Comparison of ENCODE assay signal across 24 cellular contexts in the genomic region with DNA sequence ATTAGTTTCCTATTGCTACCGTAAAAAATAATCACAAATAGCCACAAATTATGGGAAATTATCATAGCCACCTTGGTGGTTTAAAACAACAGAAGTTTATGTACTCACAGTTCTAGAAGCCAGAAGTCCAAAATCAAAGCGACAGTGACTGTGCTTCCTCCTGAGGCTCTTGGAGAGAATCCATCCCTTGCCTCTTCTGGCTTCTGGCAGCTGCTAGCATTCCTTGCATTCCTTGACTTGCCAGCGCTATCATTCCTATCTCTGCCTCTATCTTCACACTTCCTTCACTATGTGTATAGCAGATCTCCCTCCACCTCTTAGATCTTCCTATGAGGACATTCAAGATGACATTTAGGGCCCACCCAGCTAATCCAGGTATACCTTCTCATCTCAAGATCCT.
DNase-seq lines count a peak whose midpoint lies in the region; ATAC-seq and TF ChIP-seq lines count a peak whose summit lies in the region.
"Had no signal": no experiment of that assay in that cellular context is flagged by ENCODE, and none has a peak within 500 bp of the region (broad histone marks: within the 10 kb centered on the region; RNA-seq: fewer than 3 reads in every experiment).

No MANE protein-coding gene starts in this region.

- no peak overlapping the region for H3K4me3 ChIP-seq in astrocyte of the spinal cord (ENCODE audit: low read depth, low read length)
- no peak overlapping the region for H3K4me3 ChIP-seq in neural progenitor cell
- H3K4me3 ChIP-seq: coronary artery, GM12878, left lung, mucosa of descending colon, Peyer's patch, upper lobe of right lung had no signal

- H3K27ac ChIP-seq in neural progenitor cell, result no peak overlapping the region
- H3K27ac ChIP-seq in CD4-positive, alpha-beta T cell (ENCODE audit: low read depth, low read length), result no peak overlapping the region
- H3K27ac ChIP-seq: coronary artery, left lung, Peyer's patch, upper lobe of right lung had no signal

- no peak overlapping the region for H3K27ac Mint-ChIP-seq in neural progenitor cell
- H3K27ac Mint-ChIP-seq in CD4-positive, alpha-beta T cell, result no peak overlapping the region
- H3K27ac Mint-ChIP-seq: activated CD4-positive, alpha-beta T cell treated with anti-CD3 and anti-CD28 coated beads for 36 hours; stimulated activated naive CD8-positive, alpha-beta T cell treated with anti-CD3 and anti-CD28 coated beads, Interleukin-15, Interleukin-2, amounts not matched to agents 100 ng/mL and 50 ng/mL, for 24 hours had no signal

- no peaks in the 10 kb centered on the region for H3K27me3 Mint-ChIP-seq in neural progenitor cell (ENCODE audit: insufficient read depth, low read depth)
- no peaks in the 10 kb centered on the region for H3K27me3 Mint-ChIP-seq in CD4-positive, alpha-beta T cell
- H3K27me3 Mint-ChIP-seq: activated CD4-positive, alpha-beta T cell treated with anti-CD3 and anti-CD28 coated beads for 36 hours; stimulated activated naive CD8-positive, alpha-beta T cell treated with anti-CD3 and anti-CD28 coated beads, Interleukin-15, Interleukin-2, amounts not matched to agents 100 ng/mL and 50 ng/mL, for 24 hours had no signal

- TF ChIP-seq CTCF in astrocyte of the spinal cord (IDR thresholded peaks at IDR 0.05; ENCODE audit: low read depth, low read length) (no peak), neural progenitor cell (IDR thresholded peaks at IDR 0.05) (no peak)
- no peak for TF ChIP-seq CTCF in CD4-positive, alpha-beta T cell (IDR thresholded peaks at IDR 0.05)

- no peaks in the 10 kb centered on the region for H4K20me1 ChIP-seq in neural progenitor cell (ENCODE audit: low read depth)

- H2AFZ ChIP-seq in neural progenitor cell (replicated peaks), result no peak overlapping the region

- H3K9ac ChIP-seq in neural progenitor cell, result no peak overlapping the region

- CTCF ChIA-PET in CD4-positive, alpha-beta T cell (lab: Charles Lee), result no interaction called here

- no peaks in the 10 kb centered on the region for H3K4me1 Mint-ChIP-seq in neural progenitor cell
- peaks cover 18% of the 10 kb centered on the region for H3K4me1 Mint-ChIP-seq in CD4-positive, alpha-beta T cell (ENCODE audit: low read depth)

- intact Hi-C loops in CD4-positive, alpha-beta T cell (cut with DNase I, micrococcal nuclease), result loop anchor here in 1 of 2 experiments (5.0 kb wide), 2 partner anchors 62 to 487 kb away; a partner anchor contains a TSS

- H3K4me2 ChIP-seq in neural progenitor cell, result no peak overlapping the region

- no peak for ATAC-seq in HG02763 (IDR thresholded peaks at IDR 0.05; ENCODE audit: unreplicated experiment)
- no peak for ATAC-seq in CD4-positive, alpha-beta T cell (ENCODE audit: poor library complexity)
- ATAC-seq: activated CD4-positive, alpha-beta T cell treated with anti-CD3 and anti-CD28 coated beads for 36 hours; GM12878; left lung; mucosa of descending colon; right cardiac atrium; SK-N-SH treated with all-trans-retinoic acid at 6 μM for 48 hours; upper lobe of right lung had no signal

- DNase-seq in AG20443 (ENCODE audit: low spot score) (peak; percentile 27), HS-27A (ENCODE audit: low read depth) (peak; percentile 14), astrocyte of the spinal cord (ENCODE audit: low read depth, low spot score) (peak; percentile 2), kidney tubule cell (ENCODE audit: low spot score) (peak; percentile 44), neural progenitor cell (ENCODE audit: low spot score) (no peak), NCI-H146 (lab: John Stamatoyannopoulos, UW) (no peak)
- DNase-seq in CD4-positive, alpha-beta T cell, result no peak
- DNase-seq: activated CD4-positive, alpha-beta T cell treated with anti-CD3 and anti-CD28 coated beads for 36 hours; activated gamma-delta T cell; AML-193; Caco-2; left lung; MM.1S; mucosa of descending colon; NCI-H1694 treated with DMSO at 0.1 percent for 48 hours; NCI-H2227 treated with DMSO at 0.1 percent for 48 hours; Peyer's patch; right cardiac atrium; upper lobe of right lung had no signal

- no peak overlapping the region for H3K4me3 Mint-ChIP-seq in neural progenitor cell
- H3K4me3 Mint-ChIP-seq in CD4-positive, alpha-beta T cell, result no peak overlapping the region
- H3K4me3 Mint-ChIP-seq: activated CD4-positive, alpha-beta T cell treated with anti-CD3 and anti-CD28 coated beads for 36 hours; stimulated activated naive CD8-positive, alpha-beta T cell treated with anti-CD3 and anti-CD28 coated beads, Interleukin-15, Interleukin-2, amounts not matched to agents 100 ng/mL and 50 ng/mL, for 24 hours had no signal

- no peaks in the 10 kb centered on the region for H3K27me3 ChIP-seq in neural progenitor cell
- H3K27me3 ChIP-seq in CD4-positive, alpha-beta T cell (ENCODE audit: control insufficient read depth, insufficient read depth, low read length), result no peaks in the 10 kb centered on the region
- H3K27me3 ChIP-seq: left lung, Peyer's patch, upper lobe of right lung had no signal

- H3K36me3 ChIP-seq in neural progenitor cell, result no peaks in the 10 kb centered on the region
- H3K36me3 ChIP-seq: left lung, Peyer's patch, upper lobe of right lung had no signal

- POLR2A ChIA-PET in CD4-positive, alpha-beta T cell (lab: Charles Lee), result no interaction called here

- no peaks in the 10 kb centered on the region for H3K9me3 Mint-ChIP-seq in neural progenitor cell
- no peaks in the 10 kb centered on the region for H3K9me3 Mint-ChIP-seq in CD4-positive, alpha-beta T cell
- H3K9me3 Mint-ChIP-seq: stimulated activated naive CD8-positive, alpha-beta T cell treated with anti-CD3 and anti-CD28 coated beads, Interleukin-15, Interleukin-2, amounts not matched to agents 100 ng/mL and 50 ng/mL, for 24 hours had no signal

- no peaks in the 10 kb centered on the region for H3K79me2 ChIP-seq in neural progenitor cell (ENCODE audit: low read depth)

- no peaks in the 10 kb centered on the region for H3K36me3 Mint-ChIP-seq in neural progenitor cell
- no peaks in the 10 kb centered on the region for H3K36me3 Mint-ChIP-seq in CD4-positive, alpha-beta T cell (ENCODE audit: low read depth)

- in situ Hi-C loops in astrocyte of the spinal cord (cut with HindIII; ENCODE audit: low sequenced_read_pairs), result no loop called here

- no peaks in the 10 kb centered on the region for H3K9me3 ChIP-seq in neural progenitor cell (ENCODE audit: low read depth)
- no peaks in the 10 kb centered on the region for H3K9me3 ChIP-seq in CD4-positive, alpha-beta T cell (ENCODE audit: control insufficient read depth, low read length)
- H3K9me3 ChIP-seq: Caco-2, left lung, mucosa of descending colon, Peyer's patch, upper lobe of right lung had no signal

- no peaks in the 10 kb centered on the region for H3K4me1 ChIP-seq in neural progenitor cell
- H3K4me1 ChIP-seq: Caco-2, left lung, Peyer's patch, upper lobe of right lung had no signal

- no peaks in the 10 kb centered on the region for H3F3A ChIP-seq in neural progenitor cell (ENCODE audit: low read depth)

Comparison
In these comparisons a context has a peak if more than half of its experiments do, and no peak if none do; other contexts are left out.
1. DNase-seq: peak in AG20443 (single experiment), HS-27A (single experiment), astrocyte of the spinal cord (single experiment) and kidney tubule cell (single experiment); none in neural progenitor cell (single experiment), NCI-H146 (single experiment) and CD4-positive, alpha-beta T cell (0 of 10).